In genomic region chr3:180180795-180181194, GRCh38 we compare ENCODE assay signal across 19 cellular contexts.
A peak's percentile ranks its signal among the peaks of the same experiment; 100 is the strongest.
DNase-seq lines count a peak whose midpoint lies in the region; ATAC-seq and TF ChIP-seq lines count a peak whose summit lies in the region.
"Had no signal": no experiment of that assay in that cellular context is flagged by ENCODE, and none has a peak within 500 bp of the region (broad histone marks: within the 10 kb centered on the region; RNA-seq: fewer than 3 reads in every experiment).

No MANE protein-coding gene starts in this region.

- TF ChIP-seq POLR2A in breast epithelium (IDR thresholded peaks at IDR 0.05) = no peak

- peak overlapping the region; percentile 34 for H3K4me3 Mint-ChIP-seq in MCF 10A (ENCODE audit: unreplicated experiment)
- H3K4me3 Mint-ChIP-seq in stimulated activated memory B cell treated with anti-CD40 and anti-IgM and Interleukin-4, amounts not matched to agents 10 μg/mL and 1 μg/mL and 100 μg/mL, for 72 hours = no peak overlapping the region
- no peak overlapping the region for H3K4me3 Mint-ChIP-seq in activated naive CD8-positive, alpha-beta T cell treated with anti-CD3 and anti-CD28 coated beads for 36 hours
- H3K4me3 Mint-ChIP-seq: activated CD8-positive, alpha-beta T cell treated with anti-CD3 and anti-CD28 coated beads for 36 hours; H9; memory B cell; natural killer cell had no signal

- H3K4me3 ChIP-seq in breast epithelium = no peak overlapping the region
- peak overlapping the region in 1 of 5 donors; percentile 3 for H3K4me3 ChIP-seq in subcutaneous abdominal adipose tissue (ENCODE audit: low read depth in 1 of 5, low read length in 5 of 5)
- H3K4me3 ChIP-seq: A549, adrenal gland, heart right ventricle had no signal

- no peaks in the 10 kb centered on the region for H3K9me3 Mint-ChIP-seq in MCF 10A (ENCODE audit: unreplicated experiment)
- H3K9me3 Mint-ChIP-seq in stimulated activated memory B cell treated with anti-CD40 and anti-IgM and Interleukin-4, amounts not matched to agents 10 μg/mL and 1 μg/mL and 100 μg/mL, for 72 hours = no peaks in the 10 kb centered on the region
- no peaks in the 10 kb centered on the region for H3K9me3 Mint-ChIP-seq in activated naive CD8-positive, alpha-beta T cell treated with anti-CD3 and anti-CD28 coated beads for 36 hours
- H3K9me3 Mint-ChIP-seq: activated CD8-positive, alpha-beta T cell treated with anti-CD3 and anti-CD28 coated beads for 36 hours; H9; memory B cell had no signal

- POLR2A ChIA-PET in MCF 10A (lab: Yijun Ruan, JAX) = interaction anchor here (0.9 kb wide), 1 partner anchor 527 kb away, joined by 3 read pairs; no protein-coding TSS in a partner anchor

- H3K27ac ChIP-seq in breast epithelium (no peak overlapping the region), subcutaneous abdominal adipose tissue (ENCODE audit: low read depth, low read length) (peak overlapping the region; percentile 92)
- H3K27ac ChIP-seq: A549, adrenal gland, heart right ventricle had no signal

- H3K4me1 Mint-ChIP-seq in MCF 10A (ENCODE audit: insufficient read depth, unreplicated experiment) = peaks cover 24% of the 10 kb centered on the region
- H3K4me1 Mint-ChIP-seq in stimulated activated memory B cell treated with anti-CD40 and anti-IgM and Interleukin-4, amounts not matched to agents 10 μg/mL and 1 μg/mL and 100 μg/mL, for 72 hours = no peaks in the 10 kb centered on the region
- H3K4me1 Mint-ChIP-seq in activated naive CD8-positive, alpha-beta T cell treated with anti-CD3 and anti-CD28 coated beads for 36 hours = no peaks in the 10 kb centered on the region
- H3K4me1 Mint-ChIP-seq: memory B cell, natural killer cell had no signal

- CTCF ChIA-PET in MCF 10A (lab: Yijun Ruan, JAX) = no interaction called here

- no peaks in the 10 kb centered on the region for H3K9me3 ChIP-seq in breast epithelium
- no peaks in the 10 kb centered on the region for H3K9me3 ChIP-seq in subcutaneous abdominal adipose tissue (ENCODE audit: control insufficient read depth in 5 of 5, low read length in 5 of 5)
- H3K9me3 ChIP-seq: A549, adrenal gland had no signal

- no peaks in the 10 kb centered on the region for H3K36me3 ChIP-seq in breast epithelium
- no peaks in the 10 kb centered on the region for H3K36me3 ChIP-seq in subcutaneous abdominal adipose tissue (ENCODE audit: control insufficient read depth in 5 of 5, insufficient read depth in 5 of 5, low read length in 5 of 5)
- H3K36me3 ChIP-seq: adrenal gland, heart right ventricle had no signal

- H3K36me3 Mint-ChIP-seq in MCF 10A (ENCODE audit: insufficient read depth, unreplicated experiment) = no peaks in the 10 kb centered on the region
- H3K36me3 Mint-ChIP-seq in stimulated activated memory B cell treated with anti-CD40 and anti-IgM and Interleukin-4, amounts not matched to agents 10 μg/mL and 1 μg/mL and 100 μg/mL, for 72 hours = no peaks in the 10 kb centered on the region
- H3K36me3 Mint-ChIP-seq in activated naive CD8-positive, alpha-beta T cell treated with anti-CD3 and anti-CD28 coated beads for 36 hours = no peaks in the 10 kb centered on the region
- H3K36me3 Mint-ChIP-seq: memory B cell, natural killer cell had no signal

- H3K27me3 Mint-ChIP-seq in MCF 10A (ENCODE audit: insufficient read depth, unreplicated experiment) = no peaks in the 10 kb centered on the region
- H3K27me3 Mint-ChIP-seq in stimulated activated memory B cell treated with anti-CD40 and anti-IgM and Interleukin-4, amounts not matched to agents 10 μg/mL and 1 μg/mL and 100 μg/mL, for 72 hours = no peaks in the 10 kb centered on the region
- no peaks in the 10 kb centered on the region for H3K27me3 Mint-ChIP-seq in activated naive CD8-positive, alpha-beta T cell treated with anti-CD3 and anti-CD28 coated beads for 36 hours
- H3K27me3 Mint-ChIP-seq: memory B cell, progenitor cell of endocrine pancreas had no signal

- peak; percentile 76 for DNase-seq in MCF 10A (ENCODE audit: unreplicated experiment)
- DNase-seq in breast epithelium (ENCODE audit: low spot score in 2 of 2) = no peak
- DNase-seq in NCI-H226 = peak; percentile 77
- peak; percentile 85 for DNase-seq in fibroblast of gingiva (ENCODE audit: low read depth)
- no peak for DNase-seq in NCI-H187 treated with DMSO at 0.1 percent for 48 hours (lab: John Stamatoyannopoulos, UW)
- no peak for DNase-seq in activated naive CD8-positive, alpha-beta T cell treated with anti-CD3 and anti-CD28 coated beads for 36 hours
- DNase-seq: activated CD8-positive, alpha-beta T cell treated with anti-CD3 and anti-CD28 coated beads for 36 hours; adrenal gland; H9; heart right ventricle; natural killer cell; NCI-H2081; stimulated activated naive CD4-positive, alpha-beta T cell treated with Interleukin-2 at 50 U/mL for 16 hours; SW 1271 had no signal

- H3K27ac Mint-ChIP-seq in MCF 10A (ENCODE audit: low read depth, unreplicated experiment) = peak overlapping the region; percentile 95
- H3K27ac Mint-ChIP-seq in stimulated activated memory B cell treated with anti-CD40 and anti-IgM and Interleukin-4, amounts not matched to agents 10 μg/mL and 1 μg/mL and 100 μg/mL, for 72 hours = no peak overlapping the region
- H3K27ac Mint-ChIP-seq in activated naive CD8-positive, alpha-beta T cell treated with anti-CD3 and anti-CD28 coated beads for 36 hours = no peak overlapping the region
- H3K27ac Mint-ChIP-seq: activated CD8-positive, alpha-beta T cell treated with anti-CD3 and anti-CD28 coated beads for 36 hours; memory B cell; natural killer cell; progenitor cell of endocrine pancreas had no signal

- no peaks in the 10 kb centered on the region for H3K4me1 ChIP-seq in breast epithelium
- H3K4me1 ChIP-seq in subcutaneous abdominal adipose tissue (ENCODE audit: control insufficient read depth in 5 of 5, insufficient read depth in 5 of 5, low read length in 5 of 5) = peaks cover 0 to 35% (median 23%) of the 10 kb centered on the region in 5 donors
- H3K4me1 ChIP-seq: A549, adrenal gland, heart right ventricle had no signal

- intact Hi-C loops in MCF 10A (cut with micrococcal nuclease) = no loop called here
- intact Hi-C loops in breast epithelium (cut with DNase I; ENCODE audit: low total_unique reads) = no loop called here

- H3K27me3 ChIP-seq in breast epithelium (no peaks in the 10 kb centered on the region), subcutaneous abdominal adipose tissue (ENCODE audit: control insufficient read depth in 5 of 5, insufficient read depth in 4 of 5, low read length in 5 of 5) (no peaks in the 10 kb centered on the region)
- H3K27me3 ChIP-seq: adrenal gland, heart right ventricle had no signal

- TF ChIP-seq CTCF in MCF 10A (IDR thresholded peaks at IDR 0.05; ENCODE audit: unreplicated experiment) = no peak
- TF ChIP-seq CTCF in breast epithelium (IDR thresholded peaks at IDR 0.05) = no peak

- H3K9ac ChIP-seq in subcutaneous abdominal adipose tissue (ENCODE audit: low read length in 5 of 5) = peak overlapping the region in 1 of 5 donors; percentile 75

- ATAC-seq in stimulated activated memory B cell treated with anti-CD40 and anti-IgM and Interleukin-4, amounts not matched to agents 10 μg/mL and 1 μg/mL and 100 μg/mL, for 72 hours = no peak
- ATAC-seq: A549; activated CD8-positive, alpha-beta T cell treated with anti-CD3 and anti-CD28 coated beads for 36 hours; heart right ventricle; natural killer cell had no signal

- no TSS peak for BruUV-seq in MCF 10A (replicated peaks; lab: Mats Ljungman, UMichigan)

Comparison
In these comparisons a context has a peak if more than half of its experiments do, and no peak if none do; other contexts are left out.
1. DNase-seq: peak in MCF 10A (single experiment), NCI-H226 (single experiment) and fibroblast of gingiva (single experiment); none in breast epithelium (0 of 2), NCI-H187 treated with DMSO at 0.1 percent for 48 hours (single experiment) and activated naive CD8-positive, alpha-beta T cell treated with anti-CD3 and anti-CD28 coated beads for 36 hours (single experiment).